8 cellular contexts compared by ENCODE assay signal in the genomic region with DNA sequence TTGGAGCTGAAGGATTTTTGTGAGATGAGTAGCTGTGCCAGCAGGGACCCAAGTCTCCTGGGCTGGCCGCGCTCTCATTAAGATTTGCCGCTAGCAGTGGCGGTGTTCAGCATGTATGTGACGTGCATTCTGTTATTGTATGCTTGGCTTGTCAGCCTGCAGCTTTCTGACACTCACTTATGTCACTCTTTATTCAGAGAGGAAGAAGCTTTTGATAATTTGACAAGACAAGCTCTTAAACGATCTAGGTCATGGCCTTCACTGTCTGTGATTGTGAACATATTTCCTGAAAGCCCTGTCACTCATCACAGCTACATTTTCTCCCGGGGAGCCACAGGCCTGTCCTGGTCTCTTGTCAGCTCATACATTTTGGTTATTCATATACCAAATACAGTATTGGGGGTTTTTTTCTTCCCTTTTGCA.
DNase-seq lines count a peak whose midpoint lies in the region; ATAC-seq and TF ChIP-seq lines count a peak whose summit lies in the region.

No MANE protein-coding gene starts in this region.

- intact Hi-C loops in prostate gland (cut with DNase I), result no loop called here

- H3K4ac ChIP-seq in mesenchymal stem cell (ENCODE audit: low read depth in 1 of 2, low read length in 2 of 2), result no peak overlapping the region

- peak overlapping the region; percentile 50 for H3K4me2 ChIP-seq in mesenchymal stem cell (ENCODE audit: low read length, poor library complexity, severe bottlenecking)

- H4K91ac ChIP-seq in mesenchymal stem cell (ENCODE audit: low read length), result no peak overlapping the region

- H3K27ac ChIP-seq in mesenchymal stem cell (ENCODE audit: low read length, poor library complexity, severe bottlenecking) (peak overlapping the region; percentile 10), upper lobe of left lung (no peak overlapping the region), prostate gland (no peak overlapping the region)

- H2BK120ac ChIP-seq in mesenchymal stem cell (ENCODE audit: low read depth, low read length), result no peak overlapping the region

- no peak overlapping the region for H3K23ac ChIP-seq in mesenchymal stem cell (ENCODE audit: low read length in 2 of 2)

- 87% methylated on average over 5 of the region's 7 CpGs for WGBS in mesenchymal stem cell
- WGBS in upper lobe of left lung, 2 donors, result 61 to 70% methylated on average over 7 of the region's 7 CpGs
- WGBS in prostate gland, result 76% methylated on average over 7 of the region's 7 CpGs

- TF ChIP-seq CTCF in NB4 (IDR thresholded peaks at IDR 0.05; ENCODE audit: low read depth, low read length) (no peak), upper lobe of left lung (IDR thresholded peaks at IDR 0.05) (no peak), prostate gland (IDR thresholded peaks at IDR 0.05) (no peak)

- no peak overlapping the region for H2AFZ ChIP-seq in mesenchymal stem cell (ENCODE audit: low read depth, low read length)

- H3K9me3 ChIP-seq in mesenchymal stem cell (ENCODE audit: control insufficient read depth, low read length) (peaks cover 3% of the 10 kb centered on the region), upper lobe of left lung (no peaks in the 10 kb centered on the region), prostate gland (no peaks in the 10 kb centered on the region)

- H3K27me3 ChIP-seq in mesenchymal stem cell (ENCODE audit: control insufficient read depth in 1 of 2, insufficient read depth in 1 of 2, low read length in 2 of 2) (no peaks in the 10 kb centered on the region), upper lobe of left lung (no peaks in the 10 kb centered on the region), prostate gland (replicated peaks; ENCODE audit: insufficient read depth) (no peaks in the 10 kb centered on the region)

- TF ChIP-seq EP300 in upper lobe of left lung (IDR thresholded peaks at IDR 0.05), result no peak

- ATAC-seq in GM18508 (IDR thresholded peaks at IDR 0.05; ENCODE audit: insufficient read depth, unreplicated experiment) (peak; percentile 37), GM21717 (IDR thresholded peaks at IDR 0.05; ENCODE audit: unreplicated experiment) (peak; percentile 51), upper lobe of left lung (ENCODE audit: low FRiP score in 2 of 2) (no peak)

- no peak overlapping the region for H2AK5ac ChIP-seq in mesenchymal stem cell (ENCODE audit: low read length, severe bottlenecking)

- no peak overlapping the region for H3K14ac ChIP-seq in mesenchymal stem cell (ENCODE audit: low read length in 2 of 2)

- H3K18ac ChIP-seq in mesenchymal stem cell (ENCODE audit: low read depth in 1 of 2, low read length in 2 of 2), result no peak overlapping the region

- H2BK5ac ChIP-seq in mesenchymal stem cell (ENCODE audit: low read depth, low read length, poor library complexity, severe bottlenecking), result no peak overlapping the region

- H3K4me3 ChIP-seq in NB4 (ENCODE audit: low read depth, low read length) (no peak overlapping the region), mesenchymal stem cell (ENCODE audit: insufficient read depth in 1 of 2, low read depth in 1 of 2, low read length in 2 of 2) (no peak overlapping the region), upper lobe of left lung (no peak overlapping the region), prostate gland (no peak overlapping the region)

- H3K79me1 ChIP-seq in mesenchymal stem cell (replicated peaks; ENCODE audit: low read length, poor library complexity, severe bottlenecking), result peaks cover 2% of the 10 kb centered on the region

- no peak overlapping the region for H3K9ac ChIP-seq in mesenchymal stem cell (ENCODE audit: low read length)

- H4K8ac ChIP-seq in mesenchymal stem cell (ENCODE audit: low read length), result peak overlapping the region; percentile 7

- peak; percentile 58 for DNase-seq in NB4 (ENCODE audit: low read depth)
- peak; percentile 12 for DNase-seq in mesenchymal stem cell
- no peak for DNase-seq in NCI-H187 treated with DMSO at 0.1 percent for 48 hours (lab: John Stamatoyannopoulos, UW)
- no peak for DNase-seq in upper lobe of left lung
- no peak for DNase-seq in prostate gland (ENCODE audit: low spot score)
- DNase-seq in RPMI8226, result no peak

- TF ChIP-seq POLR2A in NB4 (IDR thresholded peaks at IDR 0.05; ENCODE audit: extremely low read depth, insufficient read length) (no peak), upper lobe of left lung (IDR thresholded peaks at IDR 0.05) (no peak), prostate gland (IDR thresholded peaks at IDR 0.05) (no peak)

- H3K36me3 ChIP-seq in mesenchymal stem cell (ENCODE audit: control insufficient read depth in 1 of 2, insufficient read depth in 2 of 2, low read depth in 1 of 2, low read length in 2 of 2) (peaks cover 0 to 32% of the 10 kb centered on the region in 2 experiments), upper lobe of left lung (no peaks in the 10 kb centered on the region), prostate gland (no peaks in the 10 kb centered on the region)

- no peak overlapping the region for H2BK12ac ChIP-seq in mesenchymal stem cell (ENCODE audit: low read length in 2 of 2)

- H2BK15ac ChIP-seq in mesenchymal stem cell (ENCODE audit: low read depth, poor library complexity, severe bottlenecking), result no peak overlapping the region

- H3K4me1 ChIP-seq in mesenchymal stem cell (ENCODE audit: control insufficient read depth, insufficient read depth, low read depth, low read length) (peaks cover 4% of the 10 kb centered on the region), upper lobe of left lung (no peaks in the 10 kb centered on the region), prostate gland (replicated peaks) (no peaks in the 10 kb centered on the region)

Comparison
In these comparisons a context has a peak if more than half of its experiments do, and no peak if none do; other contexts are left out.
1. ATAC-seq: peak in GM18508 (single experiment) and GM21717 (single experiment); none in upper lobe of left lung (0 of 2).
2. DNase-seq: peak in NB4 (single experiment) and mesenchymal stem cell (single experiment); none in NCI-H187 treated with DMSO at 0.1 percent for 48 hours (single experiment), upper lobe of left lung (0 of 2), prostate gland (single experiment) and RPMI8226 (single experiment).